Comparison of ENCODE assay signal across 9 cellular contexts in the genomic region with DNA sequence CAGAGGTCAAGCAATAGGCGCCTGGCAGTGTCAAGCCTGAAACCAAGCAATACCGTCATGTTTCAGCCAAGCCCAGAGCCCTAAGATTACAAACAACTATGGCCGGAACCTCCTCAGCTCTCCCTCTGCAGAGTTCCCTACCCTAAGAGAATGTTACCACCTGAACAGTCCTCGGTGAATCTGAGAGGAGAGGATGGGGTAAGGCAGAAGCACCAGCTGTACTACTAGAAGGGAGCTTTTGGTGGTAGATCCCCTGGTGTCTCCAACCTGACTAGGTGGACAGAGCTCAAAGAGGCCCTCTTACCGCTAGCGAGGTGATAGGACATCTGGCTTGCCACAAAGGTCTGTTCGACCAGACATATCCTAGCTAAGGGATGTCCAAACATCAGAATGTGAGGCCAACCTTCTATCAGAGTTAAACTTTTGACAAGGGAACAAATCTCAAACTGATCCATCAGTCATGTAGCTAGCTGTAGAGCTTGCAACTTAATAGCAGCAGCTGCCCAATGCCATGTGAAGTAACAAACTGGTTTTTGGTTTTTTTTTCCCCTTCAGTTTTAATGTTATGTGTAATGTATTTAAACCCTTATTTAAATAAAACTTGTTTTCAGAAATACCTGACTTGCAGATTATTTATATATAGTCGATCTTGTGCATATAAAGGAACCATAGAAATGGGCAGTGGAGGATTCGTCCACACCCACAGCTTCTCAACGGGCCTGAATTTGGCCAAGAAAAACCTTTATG. TPM values are rescaled to one million over a fixed set of nuclear protein-coding genes. Genes with fewer than 3 reads are reported as not detected.
DNase-seq lines count a peak whose midpoint lies in the region; ATAC-seq, FAIRE-seq and TF ChIP-seq lines count a peak whose summit lies in the region.
"Had no signal": no experiment of that assay in that cellular context is flagged by ENCODE, and none has a peak within 500 bp of the region (broad histone marks: within the 10 kb centered on the region; RNA-seq: fewer than 3 reads in every experiment).

No MANE protein-coding gene starts in this region.

- TF ChIP-seq EP300 in H1 (IDR thresholded peaks at IDR 0.05; ENCODE audit: borderline replicate concordance in 1 of 2, low read depth in 2 of 2, low read length in 2 of 2) = no peak

- no peak for TF ChIP-seq RAD21 in H1 (IDR thresholded peaks at IDR 0.05 in 1 of 2, conservative IDR thresholded peaks at IDR 0.05 in 1 of 2; ENCODE audit: low read depth in 2 of 2, low read length in 2 of 2)

- H3K23me2 ChIP-seq in H1 (ENCODE audit: low read depth, low read length) = peaks cover 7% of the 10 kb centered on the region

- no peak overlapping the region for H3K23ac ChIP-seq in H1 (ENCODE audit: insufficient read length)

- H2BK15ac ChIP-seq in H1 (ENCODE audit: low read length) = no peak overlapping the region

- peak overlapping the region; percentile 15; the same call in 1 of the 2 replicates for H4K8ac ChIP-seq in H1 (ENCODE audit: extremely low read depth, insufficient read depth, low read length)

- H3K36me3 ChIP-seq in SK-N-MC (ENCODE audit: insufficient read depth, low read length) (peaks cover 51% of the 10 kb centered on the region), H1 (ENCODE audit: control insufficient read depth in 2 of 4, insufficient read depth in 4 of 4, low read length in 3 of 4) (peaks cover 27 to 50% (median 43%) of the 10 kb centered on the region in 4 experiments), psoas muscle (ENCODE audit: insufficient read depth in 1 of 2, low read depth in 1 of 2) (peaks cover 18 to 60% of the 10 kb centered on the region in 2 donors)

- no peak overlapping the region for H2BK20ac ChIP-seq in H1 (ENCODE audit: low read length)

- H3K9me3 ChIP-seq in SK-N-MC (ENCODE audit: low read depth, low read length) (no peaks in the 10 kb centered on the region), H1 (ENCODE audit: insufficient read depth in 2 of 2, low read depth in 1 of 2, low read length in 1 of 2) (no peaks in the 10 kb centered on the region), psoas muscle (no peaks in the 10 kb centered on the region)
- H3K9me3 ChIP-seq: mucosa of descending colon had no signal

- peak overlapping the region in 1 of 2 experiments; percentile 83; a peak in 1 of 4 replicates for H3K4me2 ChIP-seq in H1 (ENCODE audit: insufficient read depth in 1 of 2, low read depth in 2 of 2, low read length in 2 of 2)

- peaks cover 0 to 16% of the 10 kb centered on the region in 2 experiments; a peak in 3 of 4 replicates for H3K79me2 ChIP-seq in H1 (ENCODE audit: control insufficient read depth in 1 of 2, insufficient read depth in 2 of 2, low read length in 2 of 2)

- H3K27ac ChIP-seq in SK-N-MC (peak overlapping the region; percentile 97), H1 (ENCODE audit: low read depth, low read length) (no peak overlapping the region), psoas muscle (peak overlapping the region; percentile 100)

- peak overlapping the region; percentile 86 for H3K4me3 ChIP-seq in SK-N-MC
- H3K4me3 ChIP-seq in H1 (ENCODE audit: extremely low read depth in 1 of 4, insufficient read depth in 2 of 4, low read depth in 3 of 4, low read length in 4 of 4) = no peak overlapping the region
- H3K4me3 ChIP-seq in psoas muscle = peak overlapping the region; percentile 87
- H3K4me3 ChIP-seq: mucosa of descending colon had no signal

- H3K79me1 ChIP-seq in H1 (ENCODE audit: low read depth, low read length) = no peaks in the 10 kb centered on the region

- no peak overlapping the region for H3K9ac ChIP-seq in SK-N-MC (ENCODE audit: insufficient read length)
- no peak overlapping the region for H3K9ac ChIP-seq in H1 (replicated peaks in 1 of 4; ENCODE audit: extremely low read depth in 1 of 4, low read depth in 3 of 4, low read length in 3 of 4)

- POLR2A ChIA-PET in H1 (lab: Charles Lee; ENCODE audit: partially characterized antibody) = interaction anchor here (0.5 to 9.3 kb wide), 27 partner anchors 12 to 1329 kb away, joined by 3 to 378 read pairs (median 5); a partner anchor contains a TSS

- no peak for ATAC-seq in psoas muscle
- no peak for ATAC-seq in HG03439 (IDR thresholded peaks at IDR 0.05; ENCODE audit: unreplicated experiment)
- ATAC-seq in GM21825 (IDR thresholded peaks at IDR 0.05; ENCODE audit: unreplicated experiment) = no peak
- ATAC-seq: mucosa of descending colon had no signal

- FAIRE-seq in H1 (lab: Jason Lieb, UNC) = no peak
- FAIRE-seq: endometrium had no signal

- TF ChIP-seq CTCF in H1 (IDR thresholded peaks at IDR 0.05; ENCODE audit: control extremely low read depth in 1 of 3, insufficient read depth in 1 of 3, low read depth in 1 of 3, low read length in 3 of 3) = no peak
- TF ChIP-seq CTCF in psoas muscle (IDR thresholded peaks at IDR 0.05) = no peak

- H2BK120ac ChIP-seq in H1 (replicated peaks; ENCODE audit: low read depth, low read length) = no peak overlapping the region

- no peak overlapping the region for H3K18ac ChIP-seq in H1 (ENCODE audit: extremely low read depth, low read length)

- H2AFZ ChIP-seq in H1 (ENCODE audit: low read length) = no peak overlapping the region

- TF ChIP-seq POLR2A in GM18526 (IDR thresholded peaks at IDR 0.05; ENCODE audit: extremely low read depth, insufficient read length) = peak; percentile 19
- TF ChIP-seq POLR2A in H1 (IDR thresholded peaks at IDR 0.05; ENCODE audit: control extremely low read depth in 1 of 2, low read depth in 2 of 2, low read length in 2 of 2) = peak; percentile 36 to 61; a peak in 2 of 3 replicates

- H3K27me3 ChIP-seq in H1 (replicated peaks in 1 of 4; ENCODE audit: control insufficient read depth in 3 of 4, extremely low read depth in 1 of 4, insufficient read depth in 3 of 4, low read length in 3 of 4) (no peaks in the 10 kb centered on the region), psoas muscle (ENCODE audit: insufficient read depth in 3 of 3, low read length in 2 of 3) (no peaks in the 10 kb centered on the region)

- H3K56ac ChIP-seq in H1 (replicated peaks; ENCODE audit: insufficient read length, low read depth, low read length) = no peak overlapping the region

- CTCF ChIA-PET in H1 (lab: Charles Lee; ENCODE audit: partially characterized antibody) = interaction anchor here (0.7 to 4.3 kb wide), 11 partner anchors 11 to 1215 kb away, joined by 3 to 22 read pairs (median 5); a partner anchor contains a TSS

- peaks cover 10 to 20% of the 10 kb centered on the region in 2 experiments for H4K20me1 ChIP-seq in H1 (replicated peaks in 1 of 2; ENCODE audit: control insufficient read depth in 1 of 2, insufficient read depth in 2 of 2, low read length in 2 of 2)

- WGBS in H1 (ENCODE audit: extremely low coverage in 1 of 2, insufficient coverage in 1 of 2, insufficient read length in 1 of 2, insufficient replicate concordance in 2 of 2, low coverage in 1 of 2, low lambda C conversion rate in 2 of 2, missing lambda C conversion rate in 1 of 2), 2 experiments = 88% methylated on average over 10 of the region's 10 CpGs; no CpG with 5 or more reads in 1 of the 2 experiments
- 59 to 79% (median 66%) methylated on average over 10 of the region's 10 CpGs for WGBS in psoas muscle, 3 donors

- no peak overlapping the region for H4K91ac ChIP-seq in H1 (replicated peaks; ENCODE audit: insufficient read length, low read length)

- H2BK5ac ChIP-seq in H1 (ENCODE audit: low read depth, low read length) = no peak overlapping the region

- H3K14ac ChIP-seq in H1 (ENCODE audit: insufficient read length) = no peak overlapping the region

- intact Hi-C loops in psoas muscle (cut with DNase I) = no loop called here

- H2AK5ac ChIP-seq in H1 (ENCODE audit: low read depth, low read length) = no peak overlapping the region

- H3K4ac ChIP-seq in H1 (replicated peaks; ENCODE audit: insufficient read length, low read depth, low read length) = no peak overlapping the region

- no peak overlapping the region for H4K5ac ChIP-seq in H1 (ENCODE audit: insufficient read length, low read depth, low read length)

- H3K4me1 ChIP-seq in H1 (replicated peaks in 1 of 4; ENCODE audit: control insufficient read depth in 3 of 4, insufficient read depth in 4 of 4, low read length in 3 of 4) (peaks cover 0 to 3% (median 2%) of the 10 kb centered on the region in 4 experiments; a peak in 4 of 7 replicates), psoas muscle (peaks cover 39% of the 10 kb centered on the region)

- DNase-seq in SK-N-MC (ENCODE audit: low read depth, low spot score) = no peak
- DNase-seq in H1 (ENCODE audit: low read depth in 1 of 2, low spot score in 2 of 2) = no peak
- DNase-seq in psoas muscle = no peak
- DNase-seq in NCI-H69 (lab: John Stamatoyannopoulos, UW) = no peak
- DNase-seq: mucosa of descending colon had no signal

- H2BK12ac ChIP-seq in H1 (ENCODE audit: low read depth, low read length) = no peak overlapping the region

RNA-seq across cellular contexts. Expression of a gene that starts 2.5 kb away (rescaled TPM):
- 528 and 539 TPM in 2 replicates for total RNA-seq in H1 (2021; fragmentation: NEBNext Ultra II Directional; extraction: Animal tissue kit (Norgen Biotek cat#: 25700))
- polyA plus RNA-seq in H1 (2011; rRNA removed) = 89.3 and 175 TPM in 2 replicates
- 105 TPM for polyA plus RNA-seq in H1 (2011; cell fraction: cytosol; rRNA removed)
- polyA plus RNA-seq in H1 (2011; cell fraction: nucleus; rRNA removed) = 101 TPM
- 476 to 568 TPM (median 517 TPM) in 4 replicates for polyA plus RNA-seq in H1 (2012, experiment 1 of 2)
- 186 TPM for polyA plus RNA-seq in H1 (2012, experiment 2 of 2)
- 266 TPM for polyA plus RNA-seq in H1 (2013, experiment 1 of 2)
- 257 TPM for polyA plus RNA-seq in H1 (2013, experiment 2 of 2)
- 91.0 and 95.7 TPM in 2 replicates for polyA minus RNA-seq in H1 (2011; rRNA and poly(A)+ RNA removed)
- 120 TPM for polyA minus RNA-seq in H1 (2011; cell fraction: cytosol; rRNA and poly(A)+ RNA removed)
- 121 TPM for polyA minus RNA-seq in H1 (2011; cell fraction: nucleus; rRNA and poly(A)+ RNA removed)
- 1,000 to 10,000 TPM; 1,399 to 2,094 (median 1,752) TPM for total RNA-seq in psoas muscle
- polyA plus RNA-seq in psoas muscle = 1,000 to 10,000 TPM; 1,437 to 2,724 (median 2,114) TPM

RNA-seq across cellular contexts. Expression of a gene that starts 20.9 kb away (rescaled TPM):
- not detected in 2 replicates for total RNA-seq in H1 (2021; fragmentation: NEBNext Ultra II Directional; extraction: Animal tissue kit (Norgen Biotek cat#: 25700))
- polyA plus RNA-seq in H1 (2011; rRNA removed) = not detected in 2 replicates
- polyA plus RNA-seq in H1 (2011; cell fraction: cytosol; rRNA removed) = not detected
- polyA plus RNA-seq in H1 (2011; cell fraction: nucleus; rRNA removed) = not detected
- polyA plus RNA-seq in H1 (2012, experiment 1 of 2) = not detected in 4 replicates
- not detected for polyA plus RNA-seq in H1 (2012, experiment 2 of 2)
- polyA plus RNA-seq in H1 (2013, experiment 1 of 2) = not detected
- not detected for polyA plus RNA-seq in H1 (2013, experiment 2 of 2)
- polyA minus RNA-seq in H1 (2011; rRNA and poly(A)+ RNA removed) = not detected in 2 replicates
- polyA minus RNA-seq in H1 (2011; cell fraction: cytosol; rRNA and poly(A)+ RNA removed) = not detected
- polyA minus RNA-seq in H1 (2011; cell fraction: nucleus; rRNA and poly(A)+ RNA removed) = not detected
- total RNA-seq in psoas muscle = not detected
- not detected for polyA plus RNA-seq in psoas muscle
- total RNA-seq: mucosa of descending colon had no signal

RNA-seq across cellular contexts. Expression of a gene that starts 43.2 kb away (rescaled TPM):
- 3.6 and 3.8 TPM in 2 replicates for total RNA-seq in H1 (2021; fragmentation: NEBNext Ultra II Directional; extraction: Animal tissue kit (Norgen Biotek cat#: 25700))
- polyA plus RNA-seq in H1 (2011; rRNA removed) = 2.3 and 3.4 TPM in 2 replicates
- polyA plus RNA-seq in H1 (2011; cell fraction: cytosol; rRNA removed) = 2.9 TPM
- 10.6 TPM for polyA plus RNA-seq in H1 (2011; cell fraction: nucleus; rRNA removed)
- polyA plus RNA-seq in H1 (2012, experiment 1 of 2) = 2.4 to 3.6 TPM (median 2.8 TPM) in 4 replicates
- polyA plus RNA-seq in H1 (2012, experiment 2 of 2) = 1.9 TPM
- polyA plus RNA-seq in H1 (2013, experiment 1 of 2) = 1.8 TPM
- polyA plus RNA-seq in H1 (2013, experiment 2 of 2) = 1.5 TPM
- 0.80 and 1.3 TPM in 2 replicates for polyA minus RNA-seq in H1 (2011; rRNA and poly(A)+ RNA removed)
- 0.66 TPM for polyA minus RNA-seq in H1 (2011; cell fraction: cytosol; rRNA and poly(A)+ RNA removed)
- 2.6 TPM for polyA minus RNA-seq in H1 (2011; cell fraction: nucleus; rRNA and poly(A)+ RNA removed)
- total RNA-seq in psoas muscle = under 1 TPM in 2 of 4 donors, not detected in 2; 0.06 to 0.14 TPM
- under 1 TPM; under 0.01 to 0.03 (median 0.01) TPM for polyA plus RNA-seq in psoas muscle

Comparison
In these comparisons a context has a peak if more than half of its experiments do, and no peak if none do; other contexts are left out.
1. H3K4me3 ChIP-seq: peak in SK-N-MC (single experiment) and psoas muscle (single experiment); none in H1 (0 of 4).